ENCODE assay signal across 29 cellular contexts in genomic region chr5:59728356-59728755, GRCh38.
"Had no signal": no experiment of that assay in that cellular context is flagged by ENCODE, and none has a peak within 500 bp of the region (broad histone marks: within the 10 kb centered on the region; RNA-seq: fewer than 3 reads in every experiment).

No MANE protein-coding gene starts in this region.

- H3K4me1 ChIP-seq: ascending aorta, colonic mucosa, gastroesophageal sphincter, suprapubic skin had no signal

- H3K27ac ChIP-seq: ascending aorta, cardiac muscle cell, colonic mucosa, dorsolateral prefrontal cortex, gastroesophageal sphincter, suprapubic skin, tibial artery had no signal

- H3K27me3 ChIP-seq: ascending aorta, cardiac muscle cell, colonic mucosa, dorsolateral prefrontal cortex, gastroesophageal sphincter, suprapubic skin, tibial artery had no signal

- H3K36me3 ChIP-seq: ascending aorta, cardiac muscle cell, colonic mucosa, gastroesophageal sphincter, suprapubic skin, tibial artery had no signal

- H3K4me3 ChIP-seq: ascending aorta, cardiac muscle cell, colonic mucosa, dorsolateral prefrontal cortex, gastroesophageal sphincter, suprapubic skin, tibial artery had no signal

- DNase-seq: activated CD4-positive, alpha-beta memory T cell treated with anti-CD3 and anti-CD28 coated beads, Interleukin-2, amount 10 ng/mL, durations not matched to agents 7 days and 5 days; activated CD4-positive, alpha-beta T cell treated with anti-CD3 and anti-CD28 coated beads for 1 hour; activated CD4-positive, alpha-beta T cell treated with anti-CD3 and anti-CD28 coated beads, Interleukin-2, amount 10 ng/mL, durations not matched to agents 7 days and 5 days; activated CD8-positive, alpha-beta memory T cell treated with anti-CD3 and anti-CD28 coated beads, Interleukin-2, amount 50 U/mL, for 48 hours; activated gamma-delta T cell; activated naive CD4-positive, alpha-beta T cell treated with anti-CD3 and anti-CD28 coated beads, Interleukin-2, amount 10 ng/mL, durations not matched to agents 7 days and 5 days; activated naive CD8-positive, alpha-beta T cell treated with anti-CD3 and anti-CD28 coated beads, Interleukin-2, amount 10 ng/mL, durations not matched to agents 7 days and 5 days; activated T-cell treated with anti-CD3 and anti-CD28 coated beads, Interleukin-2, amount 50 U/mL, for 24 hours; cerebellar nuclear complex; colonic mucosa; dorsolateral prefrontal cortex; effector memory CD4-positive, alpha-beta T cell; erythroblast; head of caudate nucleus; hippocampal formation; kidney; left colon; small intestine; stimulated activated CD4-positive, alpha-beta T cell treated with anti-CD3 and anti-CD28 coated beads, Interleukin-1b, Interleukin-23, amount 100 ng/mL, for 48 hours; stimulated activated naive B cell treated with anti-CD40 and anti-IgM and Interleukin-4, amounts not matched to agents 10 μg/mL and 1 μg/mL and 100 μg/mL, for 72 hours; T-helper 17 cell; tibial artery had no signal

- ATAC-seq: gastroesophageal sphincter; left colon; natural killer cell treated with Interleukin-12 subunit alpha and Interleukin-12 subunit beta and Interleukin-15 and Interleukin-18, amount 100 ng/mL, for 72 hours; sciatic nerve; stimulated activated naive B cell treated with anti-CD40 and anti-IgM and Interleukin-4, amounts not matched to agents 10 μg/mL and 1 μg/mL and 100 μg/mL, for 72 hours; T-helper 17 cell; WTC11 had no signal

- H3K9me3 ChIP-seq: ascending aorta, colonic mucosa, gastroesophageal sphincter, suprapubic skin, tibial artery had no signal
